15 cellular contexts compared by ENCODE assay signal in genomic region chr11:6630632-6631291, GRCh38. TPM values are rescaled to one million over a fixed set of nuclear protein-coding genes. Genes with fewer than 3 reads are reported as not detected.
DNase-seq lines count a peak whose midpoint lies in the region; ATAC-seq, FAIRE-seq and TF ChIP-seq lines count a peak whose summit lies in the region.
"Had no signal": no experiment of that assay in that cellular context is flagged by ENCODE, and none has a peak within 500 bp of the region (broad histone marks: within the 10 kb centered on the region; RNA-seq: fewer than 3 reads in every experiment).

No MANE protein-coding gene starts in this region.

- WGBS in body of pancreas, 2 donors, result 30 to 54% methylated on average over 14 to 27 of the region's 28 CpGs
- WGBS in spleen, 5 donors, result 93 to 98% (median 93%) methylated on average over 16 to 28 of the region's 28 CpGs

- H3K9ac ChIP-seq in kidney (ENCODE audit: low read length in 2 of 2), result no peak overlapping the region

- H3K27me3 ChIP-seq in body of pancreas, result no peaks in the 10 kb centered on the region
- H3K27me3 ChIP-seq in spleen (replicated peaks in 1 of 7), result no peaks in the 10 kb centered on the region

- intact Hi-C loops in body of pancreas (cut with DNase I) (no loop called here), kidney (cut with DNase I) (no loop called here), spleen (cut with DNase I; ENCODE audit: low total_unique reads) (no loop called here)

- H3K9me3 ChIP-seq in body of pancreas (no peaks in the 10 kb centered on the region), kidney (ENCODE audit: control insufficient read depth in 1 of 2, low read length in 2 of 2) (no peaks in the 10 kb centered on the region), spleen (no peaks in the 10 kb centered on the region)

- DNase-seq in NCI-H2029 (lab: John Stamatoyannopoulos, UW), result peak; percentile 56
- DNase-seq in NCI-H2029 treated with DMSO at 0.1 percent for 48 hours (lab: John Stamatoyannopoulos, UW), result no peak
- no peak for DNase-seq in body of pancreas
- DNase-seq in kidney, result peak; percentile 43
- DNase-seq in spleen, result peak; percentile 78
- no peak for DNase-seq in NCI-H2081 treated with DMSO at 0.1 percent for 48 hours (lab: John Stamatoyannopoulos, UW)
- DNase-seq in DMS79 treated with DMSO at 0.1 percent for 48 hours (lab: John Stamatoyannopoulos, UW), result no peak
- DNase-seq: C1 segment of cervical spinal cord; NCI-H226; stimulated activated naive B cell treated with anti-CD40 and anti-IgM and Interleukin-4, amounts not matched to agents 10 μg/mL and 1 μg/mL and 100 μg/mL, for 72 hours; T-helper 1 cell had no signal

- H3K4me1 ChIP-seq in body of pancreas (peaks cover 42% of the 10 kb centered on the region), kidney (ENCODE audit: control insufficient read depth in 1 of 2, insufficient read depth in 1 of 2, low read depth in 1 of 2, low read length in 2 of 2) (peaks cover 0 to 7% of the 10 kb centered on the region in 2 donors), spleen (peaks cover 27 to 55% (median 51%) of the 10 kb centered on the region in 6 donors)

- no peak for ATAC-seq in body of pancreas
- ATAC-seq in HG02970 (IDR thresholded peaks at IDR 0.05; ENCODE audit: low FRiP score, unreplicated experiment), result no peak
- ATAC-seq: activated T-helper 17 cell treated with anti-CD3 and anti-CD28 coated beads, Interleukin-2, amount 50 U/mL, for 72 hours; stimulated activated naive B cell treated with anti-CD40 and anti-IgM and Interleukin-4, amounts not matched to agents 10 μg/mL and 1 μg/mL and 100 μg/mL, for 72 hours had no signal

- TF ChIP-seq CTCF in body of pancreas (IDR thresholded peaks at IDR 0.05) (no peak), kidney (IDR thresholded peaks at IDR 0.05; ENCODE audit: borderline replicate concordance, extremely low read depth, insufficient read depth) (no peak), spleen (IDR thresholded peaks at IDR 0.05 in 8 of 11, conservative IDR thresholded peaks at IDR 0.05 in 3 of 11) (no peak)

- H3K4me3 ChIP-seq in body of pancreas (peak overlapping the region; percentile 8 to 9), kidney (ENCODE audit: low read length in 2 of 2) (peak overlapping the region in 1 of 2 donors; percentile 37), spleen (no peak overlapping the region)

- H3K36me3 ChIP-seq in body of pancreas (replicated peaks in 1 of 2; ENCODE audit: insufficient read depth in 1 of 2, low read depth in 2 of 2), result no peaks in the 10 kb centered on the region
- peaks cover 0 to 7% of the 10 kb centered on the region in 2 donors for H3K36me3 ChIP-seq in kidney (ENCODE audit: control insufficient read depth in 1 of 2, insufficient read depth in 2 of 2, low read length in 2 of 2)
- peaks cover 0 to 67% (median 38%) of the 10 kb centered on the region in 6 donors for H3K36me3 ChIP-seq in spleen

- TF ChIP-seq POLR2A in body of pancreas (IDR thresholded peaks at IDR 0.05) (no peak), spleen (IDR thresholded peaks at IDR 0.05) (no peak)

- H3K27ac ChIP-seq in body of pancreas (no peak overlapping the region), kidney (ENCODE audit: low read depth in 2 of 2, low read length in 2 of 2) (no peak overlapping the region), spleen (no peak overlapping the region)

- FAIRE-seq in kidney (lab: Jason Lieb, UNC), result no peak
- FAIRE-seq: GM19239, small intestine had no signal

RNA-seq across cellular contexts. Expression of gene TPP1, which starts 11.5 kb away (rescaled TPM):
- total RNA-seq in body of pancreas (10 to 100 TPM; 20.8 TPM), kidney (84.2 TPM), spleen (100 to 1,000 TPM; 159 to 306 (median 232) TPM)
- polyA plus RNA-seq in kidney (ENCODE audit: insufficient read depth, low read depth, low replicate concordance) (115 TPM), spleen (10 to 100 TPM; 54.9 to 61.6 (median 60.6) TPM)

RNA-seq across cellular contexts. Expression of gene TAF10, which starts 18.7 kb away (rescaled TPM):
- total RNA-seq in body of pancreas (100 to 1,000 TPM; 115 to 215 TPM), kidney (136 TPM), spleen (100 to 1,000 TPM; 133 to 159 (median 148) TPM)
- polyA plus RNA-seq in kidney (ENCODE audit: insufficient read depth, low read depth, low replicate concordance) (250 TPM), spleen (100 to 1,000 TPM; 103 to 151 (median 140) TPM)

RNA-seq across cellular contexts. Expression of gene DCHS1, which starts 24.8 kb away (rescaled TPM):
- 10 to 100 TPM in 1 of 2 donors, 1 to 10 TPM in 1; 6.0 to 10.9 TPM for total RNA-seq in body of pancreas
- total RNA-seq in kidney, result 17.0 TPM
- 2.4 TPM for polyA plus RNA-seq in kidney (ENCODE audit: insufficient read depth, low read depth, low replicate concordance)
- 10 to 100 TPM; 29.8 to 58.8 (median 43.4) TPM for total RNA-seq in spleen
- polyA plus RNA-seq in spleen, result 1 to 10 TPM; 1.9 to 7.6 (median 3.1) TPM

RNA-seq across cellular contexts. Expression of gene ILK, which starts 27.2 kb away (rescaled TPM):
- total RNA-seq in body of pancreas (100 to 1,000 TPM in 1 of 2 donors, 10 to 100 TPM in 1; 82.8 to 137 TPM), kidney (170 TPM), spleen (100 to 1,000 TPM; 122 to 194 (median 141) TPM)
- polyA plus RNA-seq in kidney (ENCODE audit: insufficient read depth, low read depth, low replicate concordance) (149 TPM), spleen (100 to 1,000 TPM in 1 of 3 donors, 10 to 100 TPM in 2; 71.4 to 108 (median 76.5) TPM)

RNA-seq across cellular contexts. Expression of gene RRP8, which starts 27.3 kb away (rescaled TPM):
- total RNA-seq in body of pancreas (1 to 10 TPM; 5.4 to 8.9 TPM), kidney (23.4 TPM), spleen (10 to 100 TPM; 17.0 to 26.0 (median 22.7) TPM)
- polyA plus RNA-seq in kidney (ENCODE audit: insufficient read depth, low read depth, low replicate concordance) (29.8 TPM), spleen (10 to 100 TPM; 23.7 to 28.4 (median 26.5) TPM)

Comparison
In these comparisons a context has a peak if more than half of its experiments do, and no peak if none do; other contexts are left out.
1. DNase-seq: peak in NCI-H2029 (single experiment), kidney (single experiment) and spleen (single experiment); none in NCI-H2029 treated with DMSO at 0.1 percent for 48 hours (single experiment), body of pancreas (0 of 4), NCI-H2081 treated with DMSO at 0.1 percent for 48 hours (single experiment) and DMS79 treated with DMSO at 0.1 percent for 48 hours (single experiment).
2. H3K4me3 ChIP-seq: peak in body of pancreas (2 of 2); none in spleen (0 of 8).